8 cellular contexts compared by ENCODE assay signal in the genomic region with DNA sequence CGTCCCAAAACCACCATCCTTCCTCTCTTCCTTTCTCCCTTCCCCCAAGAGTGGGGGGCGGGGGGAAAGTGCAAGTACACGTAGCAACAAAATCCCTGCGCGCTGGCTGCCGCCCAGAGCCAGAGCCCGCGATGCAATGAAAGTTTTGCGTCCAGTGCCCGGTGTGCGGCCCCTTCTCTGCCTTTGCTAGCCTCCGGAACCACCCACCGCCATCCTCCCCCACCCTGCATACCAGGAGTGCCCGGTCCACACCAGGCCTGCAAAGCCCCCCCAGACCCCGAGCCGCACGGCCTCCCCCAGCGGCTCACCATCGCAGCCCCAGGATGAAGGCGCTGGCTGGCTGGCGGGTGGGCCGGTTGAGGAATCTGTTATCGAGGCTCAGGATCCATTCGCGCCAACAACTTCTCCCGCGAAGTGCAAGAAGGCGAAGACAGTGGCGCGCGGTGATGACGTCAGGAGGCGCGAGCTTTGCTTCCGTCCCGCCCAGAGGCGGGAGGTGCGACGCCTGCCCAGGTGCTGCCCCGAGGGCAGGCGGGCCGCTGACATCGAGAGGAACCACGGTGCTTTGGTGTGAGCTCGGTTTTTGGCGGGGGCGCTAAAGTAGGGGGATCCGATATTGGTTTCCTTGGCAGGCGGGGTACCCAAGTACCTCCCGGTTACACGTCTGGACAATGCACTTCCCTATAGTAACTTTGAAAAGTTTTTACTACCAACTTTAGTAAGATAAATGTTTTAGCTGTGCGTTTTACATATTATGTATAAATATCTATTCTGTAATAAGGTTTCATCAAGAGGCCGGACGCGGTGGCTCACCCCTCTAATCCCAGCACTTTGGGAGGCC. TPM values are rescaled to one million over a fixed set of nuclear protein-coding genes. Genes with fewer than 3 reads are reported as not detected.
A peak's percentile ranks its signal among the peaks of the same experiment; 100 is the strongest.
DNase-seq lines count a peak whose midpoint lies in the region; ATAC-seq and TF ChIP-seq lines count a peak whose summit lies in the region.

A gene with protein sequence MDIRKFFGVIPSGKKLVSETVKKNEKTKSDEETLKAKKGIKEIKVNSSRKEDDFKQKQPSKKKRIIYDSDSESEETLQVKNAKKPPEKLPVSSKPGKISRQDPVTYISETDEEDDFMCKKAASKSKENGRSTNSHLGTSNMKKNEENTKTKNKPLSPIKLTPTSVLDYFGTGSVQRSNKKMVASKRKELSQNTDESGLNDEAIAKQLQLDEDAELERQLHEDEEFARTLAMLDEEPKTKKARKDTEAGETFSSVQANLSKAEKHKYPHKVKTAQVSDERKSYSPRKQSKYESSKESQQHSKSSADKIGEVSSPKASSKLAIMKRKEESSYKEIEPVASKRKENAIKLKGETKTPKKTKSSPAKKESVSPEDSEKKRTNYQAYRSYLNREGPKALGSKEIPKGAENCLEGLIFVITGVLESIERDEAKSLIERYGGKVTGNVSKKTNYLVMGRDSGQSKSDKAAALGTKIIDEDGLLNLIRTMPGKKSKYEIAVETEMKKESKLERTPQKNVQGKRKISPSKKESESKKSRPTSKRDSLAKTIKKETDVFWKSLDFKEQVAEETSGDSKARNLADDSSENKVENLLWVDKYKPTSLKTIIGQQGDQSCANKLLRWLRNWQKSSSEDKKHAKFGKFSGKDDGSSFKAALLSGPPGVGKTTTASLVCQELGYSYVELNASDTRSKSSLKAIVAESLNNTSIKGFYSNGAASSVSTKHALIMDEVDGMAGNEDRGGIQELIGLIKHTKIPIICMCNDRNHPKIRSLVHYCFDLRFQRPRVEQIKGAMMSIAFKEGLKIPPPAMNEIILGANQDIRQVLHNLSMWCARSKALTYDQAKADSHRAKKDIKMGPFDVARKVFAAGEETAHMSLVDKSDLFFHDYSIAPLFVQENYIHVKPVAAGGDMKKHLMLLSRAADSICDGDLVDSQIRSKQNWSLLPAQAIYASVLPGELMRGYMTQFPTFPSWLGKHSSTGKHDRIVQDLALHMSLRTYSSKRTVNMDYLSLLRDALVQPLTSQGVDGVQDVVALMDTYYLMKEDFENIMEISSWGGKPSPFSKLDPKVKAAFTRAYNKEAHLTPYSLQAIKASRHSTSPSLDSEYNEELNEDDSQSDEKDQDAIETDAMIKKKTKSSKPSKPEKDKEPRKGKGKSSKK (minus strand): TSS at position 432 of the 841 bp plus-strand sequence. CDS start 121 bp downstream, at position 311.

- H3K36me3 Mint-ChIP-seq in activated T-helper 2 cell treated with anti-CD3 and anti-CD28 coated beads, Interferon-gamma antibody, Interleukin-2, Interleukin-4, amounts not matched to agents 10 μg/mL and 5 μg/mL and 100 μg/mL, durations not matched to agents 14 hours and 24 hours and 36 hours (ENCODE audit: low read depth): peaks cover 31% of the 10 kb centered on the region
- no peaks in the 10 kb centered on the region for H3K36me3 Mint-ChIP-seq in natural killer cell treated with Interleukin-12 subunit alpha and Interleukin-12 subunit beta and Interleukin-15 and Interleukin-18, amount 100 ng/mL, for 72 hours

- peaks cover 1% of the 10 kb centered on the region for H3K27me3 Mint-ChIP-seq in activated T-helper 2 cell treated with anti-CD3 and anti-CD28 coated beads, Interferon-gamma antibody, Interleukin-2, Interleukin-4, amounts not matched to agents 10 μg/mL and 5 μg/mL and 100 μg/mL, durations not matched to agents 14 hours and 24 hours and 36 hours (ENCODE audit: low read depth)
- no peaks in the 10 kb centered on the region for H3K27me3 Mint-ChIP-seq in natural killer cell treated with Interleukin-12 subunit alpha and Interleukin-12 subunit beta and Interleukin-15 and Interleukin-18, amount 100 ng/mL, for 72 hours

- H3K4me3 Mint-ChIP-seq in activated T-helper 2 cell treated with anti-CD3 and anti-CD28 coated beads, Interferon-gamma antibody, Interleukin-2, Interleukin-4, amounts not matched to agents 10 μg/mL and 5 μg/mL and 100 μg/mL, durations not matched to agents 14 hours and 24 hours and 36 hours (ENCODE audit: low read depth): peak within 1 kb of the TSS; percentile 90
- peak within 1 kb of the TSS; percentile 89 for H3K4me3 Mint-ChIP-seq in natural killer cell treated with Interleukin-12 subunit alpha and Interleukin-12 subunit beta and Interleukin-15 and Interleukin-18, amount 100 ng/mL, for 72 hours

- H3K27ac Mint-ChIP-seq in activated T-helper 2 cell treated with anti-CD3 and anti-CD28 coated beads, Interferon-gamma antibody, Interleukin-2, Interleukin-4, amounts not matched to agents 10 μg/mL and 5 μg/mL and 100 μg/mL, durations not matched to agents 14 hours and 24 hours and 36 hours: peak within 1 kb of the TSS; percentile 86
- peak within 1 kb of the TSS; percentile 86 to 98 for H3K27ac Mint-ChIP-seq in natural killer cell treated with Interleukin-12 subunit alpha and Interleukin-12 subunit beta and Interleukin-15 and Interleukin-18, amount 100 ng/mL, for 72 hours

- H3K27me3 ChIP-seq in RWPE2 (ENCODE audit: insufficient read depth, poor library complexity, severe bottlenecking): no peaks in the 10 kb centered on the region

- intact Hi-C loops in activated T-helper 2 cell treated with anti-CD3 and anti-CD28 coated beads, Interferon-gamma antibody, Interleukin-2, Interleukin-4, amounts not matched to agents 10 μg/mL and 5 μg/mL and 100 μg/mL, durations not matched to agents 14 hours and 24 hours and 36 hours (cut with micrococcal nuclease): loop anchor here (1.0 to 2.0 kb wide), 3 partner anchors 13 to 183 kb away; partner anchors contain the start of genes LIAS, RPL9 and WDR19

- H3K27ac ChIP-seq in RWPE2 (ENCODE audit: poor library complexity, severe bottlenecking): peak within 1 kb of the TSS; percentile 59

- H3K4me1 ChIP-seq in RWPE2 (ENCODE audit: insufficient read depth, poor library complexity, severe bottlenecking): peaks cover 15% of the 10 kb centered on the region

- ATAC-seq in GM21723 (IDR thresholded peaks at IDR 0.05; ENCODE audit: unreplicated experiment) (peak; percentile 72), RWPE2 (ENCODE audit: low read depth) (peak; percentile 93)
- ATAC-seq in natural killer cell treated with Interleukin-12 subunit alpha and Interleukin-12 subunit beta and Interleukin-15 and Interleukin-18, amount 100 ng/mL, for 72 hours: peak; percentile 95 to 96

- peaks cover 24% of the 10 kb centered on the region for H3K36me3 ChIP-seq in RWPE2 (ENCODE audit: low read depth)

- TF ChIP-seq CTCF in RWPE2 (IDR thresholded peaks at IDR 0.05; ENCODE audit: poor library complexity, severe bottlenecking) (no peak), fibroblast of pulmonary artery (IDR thresholded peaks at IDR 0.05; ENCODE audit: low read length, missing control alignments) (no peak)

- peaks cover 15% of the 10 kb centered on the region for H3K9me3 Mint-ChIP-seq in activated T-helper 2 cell treated with anti-CD3 and anti-CD28 coated beads, Interferon-gamma antibody, Interleukin-2, Interleukin-4, amounts not matched to agents 10 μg/mL and 5 μg/mL and 100 μg/mL, durations not matched to agents 14 hours and 24 hours and 36 hours
- no peaks in the 10 kb centered on the region for H3K9me3 Mint-ChIP-seq in natural killer cell treated with Interleukin-12 subunit alpha and Interleukin-12 subunit beta and Interleukin-15 and Interleukin-18, amount 100 ng/mL, for 72 hours

- DNase-seq in DMS114 treated with DMSO at 0.1 percent for 48 hours (lab: John Stamatoyannopoulos, UW; ENCODE audit: unreplicated experiment) (peak; percentile 50), Kasumi-1 (lab: John Stamatoyannopoulos, UW) (peak; percentile 80), RWPE2 (ENCODE audit: low spot score) (peak; percentile 91), fibroblast of pulmonary artery (ENCODE audit: low read depth) (peak; percentile 94)
- peak; percentile 89 for DNase-seq in activated T-helper 2 cell treated with anti-CD3 and anti-CD28 coated beads, Interferon-gamma antibody, Interleukin-2, Interleukin-4, amounts not matched to agents 10 μg/mL and 5 μg/mL and 100 μg/mL, durations not matched to agents 14 hours and 24 hours and 36 hours (ENCODE audit: low spot score)
- DNase-seq in natural killer cell treated with Interleukin-12 subunit alpha and Interleukin-12 subunit beta and Interleukin-15 and Interleukin-18, amount 100 ng/mL, for 72 hours (ENCODE audit: low spot score): peak; percentile 95
- DNase-seq in stimulated activated naive CD4-positive, alpha-beta T cell treated with Interleukin-2 at 50 U/mL for 16 hours (lab: John Stamatoyannopoulos, UW): peak; percentile 91

- peaks cover 31% of the 10 kb centered on the region for H3K4me1 Mint-ChIP-seq in activated T-helper 2 cell treated with anti-CD3 and anti-CD28 coated beads, Interferon-gamma antibody, Interleukin-2, Interleukin-4, amounts not matched to agents 10 μg/mL and 5 μg/mL and 100 μg/mL, durations not matched to agents 14 hours and 24 hours and 36 hours (ENCODE audit: low read depth)
- peaks cover 22 to 27% of the 10 kb centered on the region in 2 donors for H3K4me1 Mint-ChIP-seq in natural killer cell treated with Interleukin-12 subunit alpha and Interleukin-12 subunit beta and Interleukin-15 and Interleukin-18, amount 100 ng/mL, for 72 hours (ENCODE audit: low read depth in 2 of 2)

- peak within 1 kb of the TSS; percentile 92 for H3K4me3 ChIP-seq in RWPE2 (ENCODE audit: severe bottlenecking)
- H3K4me3 ChIP-seq in fibroblast of pulmonary artery (replicated peaks; ENCODE audit: low read depth, low read length): peak within 1 kb of the TSS; percentile 95

- no peaks in the 10 kb centered on the region for H3K9me3 ChIP-seq in RWPE2 (ENCODE audit: severe bottlenecking)

RNA-seq across cellular contexts. Expression of the gene that starts here (rescaled TPM):
- 56.6 and 64.7 TPM in 2 replicates for total RNA-seq in activated T-helper 2 cell treated with anti-CD3 and anti-CD28 coated beads, Interferon-gamma antibody, Interleukin-2, Interleukin-4, amounts not matched to agents 10 μg/mL and 5 μg/mL and 100 μg/mL, durations not matched to agents 14 hours and 24 hours and 36 hours
- total RNA-seq in natural killer cell treated with Interleukin-12 subunit alpha and Interleukin-12 subunit beta and Interleukin-15 and Interleukin-18, amount 100 ng/mL, for 72 hours: 100 to 1,000 TPM in 1 of 2 donors, 10 to 100 TPM in 1; 74.9 to 102 TPM

Comparison
In these comparisons a context has a peak if more than half of its experiments do, and no peak if none do; other contexts are left out.
1. Peak in every context shown above with its lines: DNase-seq, ATAC-seq, H3K4me3 ChIP-seq and H3K27ac ChIP-seq.